17 cellular contexts compared by ENCODE assay signal in genomic region chr13:102645701-102646100, GRCh38. TPM values are rescaled to one million over a fixed set of nuclear protein-coding genes. Genes with fewer than 3 reads are reported as not detected.
DNase-seq lines count a peak whose midpoint lies in the region; ATAC-seq, FAIRE-seq and TF ChIP-seq lines count a peak whose summit lies in the region.
"Had no signal": no experiment of that assay in that cellular context is flagged by ENCODE, and none has a peak within 500 bp of the region (broad histone marks: within the 10 kb centered on the region; RNA-seq: fewer than 3 reads in every experiment).

No MANE protein-coding gene starts in this region.

- H3K4me1 ChIP-seq in Caco-2, result peaks cover 12% of the 10 kb centered on the region

- ATAC-seq in GM18858 (IDR thresholded peaks at IDR 0.05; ENCODE audit: unreplicated experiment), result no peak
- ATAC-seq: PC-3 had no signal

- peaks cover 6% of the 10 kb centered on the region for H3K4me1 Mint-ChIP-seq in activated T-cell treated with anti-CD3 and anti-CD28 coated beads, Interleukin-2, amount 50 U/mL, for 24 hours (ENCODE audit: low read depth)
- no peaks in the 10 kb centered on the region for H3K4me1 Mint-ChIP-seq in Caco-2 (ENCODE audit: low read depth, unreplicated experiment)
- H3K4me1 Mint-ChIP-seq: IgD-negative memory B cell had no signal

- no peak for TF ChIP-seq CTCF in Caco-2 (IDR thresholded peaks at IDR 0.05; ENCODE audit: insufficient read depth in 1 of 2, low read depth in 1 of 2, low read length in 1 of 2, severe bottlenecking in 1 of 2, unreplicated experiment in 1 of 2)

- no peak for DNase-seq in activated T-cell treated with anti-CD3 and anti-CD28 coated beads, Interleukin-2, amount 50 U/mL, for 24 hours
- no peak for DNase-seq in activated T-cell treated with anti-CD3 and anti-CD28 coated beads, Interleukin-2, amount 50 U/mL, for 48 hours
- DNase-seq in NCI-H69 (lab: John Stamatoyannopoulos, UW) (peak; percentile 52), Caco-2 (no peak), hypothalamus (lab: John Stamatoyannopoulos, UW) (no peak)
- DNase-seq: 8988T, DMS53, MM.1S, NCI-H774, PC-3, SK-N-SH had no signal

- no peaks in the 10 kb centered on the region for H3K27me3 ChIP-seq in Caco-2 (replicated peaks; ENCODE audit: control insufficient read depth, insufficient read depth, low read length)

- intact Hi-C loops in Caco-2 (cut with micrococcal nuclease; ENCODE audit: unreplicated experiment), result no loop called here

- peak overlapping the region; percentile 50 for H3K27ac Mint-ChIP-seq in activated T-cell treated with anti-CD3 and anti-CD28 coated beads, Interleukin-2, amount 50 U/mL, for 24 hours
- H3K27ac Mint-ChIP-seq in Caco-2 (ENCODE audit: unreplicated experiment), result no peak overlapping the region

- peaks cover 3% of the 10 kb centered on the region for H3K36me3 ChIP-seq in Caco-2 (ENCODE audit: control insufficient read depth, insufficient read depth, low read length)

- peaks cover 96% of the 10 kb centered on the region for H3K36me3 Mint-ChIP-seq in activated T-cell treated with anti-CD3 and anti-CD28 coated beads, Interleukin-2, amount 50 U/mL, for 24 hours (ENCODE audit: low read depth)
- peaks cover 61% of the 10 kb centered on the region for H3K36me3 Mint-ChIP-seq in Caco-2 (ENCODE audit: insufficient read depth, unreplicated experiment)
- H3K36me3 Mint-ChIP-seq: IgD-negative memory B cell had no signal

- H3K9me3 ChIP-seq in Caco-2, result no peaks in the 10 kb centered on the region
- H3K9me3 ChIP-seq: SK-N-SH had no signal

- CTCF ChIA-PET in Caco-2 (lab: Charles Lee), result no interaction called here

- peak; percentile 55 for FAIRE-seq in islet of Langerhans (lab: Jason Lieb, UNC)
- FAIRE-seq: G401.6 had no signal

- POLR2A ChIA-PET in Caco-2 (lab: Charles Lee), result no interaction called here

- H3K4me3 Mint-ChIP-seq in activated T-cell treated with anti-CD3 and anti-CD28 coated beads, Interleukin-2, amount 50 U/mL, for 24 hours, result no peak overlapping the region
- H3K4me3 Mint-ChIP-seq in Caco-2 (ENCODE audit: unreplicated experiment), result no peak overlapping the region
- H3K4me3 Mint-ChIP-seq: IgD-negative memory B cell had no signal

- no peak overlapping the region for H3K4me3 ChIP-seq in Caco-2 (ENCODE audit: low read depth, low read length)

- H3K27me3 Mint-ChIP-seq in activated T-cell treated with anti-CD3 and anti-CD28 coated beads, Interleukin-2, amount 50 U/mL, for 24 hours, result no peaks in the 10 kb centered on the region
- H3K27me3 Mint-ChIP-seq in Caco-2 (ENCODE audit: insufficient read depth, unreplicated experiment), result no peaks in the 10 kb centered on the region
- H3K27me3 Mint-ChIP-seq: IgD-negative memory B cell had no signal

- H3K9me3 Mint-ChIP-seq in activated T-cell treated with anti-CD3 and anti-CD28 coated beads, Interleukin-2, amount 50 U/mL, for 24 hours, result no peaks in the 10 kb centered on the region
- no peaks in the 10 kb centered on the region for H3K9me3 Mint-ChIP-seq in Caco-2 (ENCODE audit: unreplicated experiment)
- H3K9me3 Mint-ChIP-seq: IgD-negative memory B cell had no signal

- BruUV-seq in Caco-2 (replicated peaks; lab: Mats Ljungman, UMichigan), result no TSS peak

RNA-seq across cellular contexts. Expression of gene TPP2, which starts 48.9 kb away (rescaled TPM):
- total RNA-seq in Caco-2 (2022), result 58.9 and 64.3 TPM in 2 replicates

RNA-seq across cellular contexts. Expression of gene METTL21C, which starts 49.1 kb away (rescaled TPM):
- total RNA-seq in Caco-2 (2022), result not detected in 2 replicates
- total RNA-seq: Daoy, H4, PC-3 had no signal
